10 cellular contexts compared by ENCODE assay signal in the genomic region with DNA sequence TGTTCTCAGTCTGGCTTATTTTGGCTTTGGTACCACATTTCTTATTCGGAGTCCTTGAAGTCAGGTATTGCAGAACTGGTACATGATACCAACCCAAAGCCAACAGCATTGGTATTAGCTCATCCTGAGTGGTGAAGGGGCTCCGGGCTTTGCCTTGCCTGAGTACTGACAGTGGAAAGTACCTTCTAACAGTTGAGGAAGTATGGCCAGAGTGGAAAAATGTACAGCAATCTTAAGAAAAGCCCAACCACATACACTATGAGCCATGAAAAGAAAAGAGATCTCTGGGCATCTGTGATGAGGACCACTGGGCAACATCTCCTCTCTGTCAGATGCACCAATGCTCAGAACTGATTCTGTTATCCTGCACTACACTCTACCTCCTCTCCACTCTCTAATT. TPM values are rescaled to one million over a fixed set of nuclear protein-coding genes. Genes with fewer than 3 reads are reported as not detected.
A peak's percentile ranks its signal among the peaks of the same experiment; 100 is the strongest.
DNase-seq lines count a peak whose midpoint lies in the region; ATAC-seq lines count a peak whose summit lies in the region.
"Had no signal": no experiment of that assay in that cellular context is flagged by ENCODE, and none has a peak within 500 bp of the region (broad histone marks: within the 10 kb centered on the region; RNA-seq: fewer than 3 reads in every experiment).

No MANE protein-coding gene starts in this region.

- no peaks in the 10 kb centered on the region for H3K9me3 Mint-ChIP-seq in activated T-cell treated with anti-CD3 and anti-CD28 coated beads, Interleukin-2, amount 50 U/mL, for 4 hours

- ATAC-seq in activated T-cell treated with anti-CD3 and anti-CD28 coated beads, Interleukin-2, amount 50 U/mL, for 4 hours, result peak; percentile 42 to 47
- ATAC-seq in HG02973 (IDR thresholded peaks at IDR 0.05; ENCODE audit: unreplicated experiment), result peak; percentile 33
- ATAC-seq in HG03571 (IDR thresholded peaks at IDR 0.05; ENCODE audit: unreplicated experiment), result no peak
- ATAC-seq in GM19467 (IDR thresholded peaks at IDR 0.05; ENCODE audit: unreplicated experiment), result no peak

- H3K4me1 Mint-ChIP-seq in activated T-cell treated with anti-CD3 and anti-CD28 coated beads, Interleukin-2, amount 50 U/mL, for 4 hours (ENCODE audit: low read depth), result peaks cover 97% of the 10 kb centered on the region

- H3K36me3 Mint-ChIP-seq in activated T-cell treated with anti-CD3 and anti-CD28 coated beads, Interleukin-2, amount 50 U/mL, for 4 hours (ENCODE audit: insufficient read depth), result peaks cover 48% of the 10 kb centered on the region

- peak overlapping the region; percentile 71 for H3K4me3 Mint-ChIP-seq in activated T-cell treated with anti-CD3 and anti-CD28 coated beads, Interleukin-2, amount 50 U/mL, for 4 hours

- H3K27me3 Mint-ChIP-seq in activated T-cell treated with anti-CD3 and anti-CD28 coated beads, Interleukin-2, amount 50 U/mL, for 4 hours (ENCODE audit: low read depth), result no peaks in the 10 kb centered on the region

- no peak for DNase-seq in activated T-cell treated with anti-CD3 and anti-CD28 coated beads, Interleukin-2, amount 50 U/mL, for 4 hours
- no peak for DNase-seq in activated T-cell treated with anti-CD3 and anti-CD28 coated beads, Interleukin-2, amount 50 U/mL, for 48 hours
- peak; percentile 39 for DNase-seq in T-helper 22 cell (ENCODE audit: low read depth)
- peak; percentile 16 for DNase-seq in stimulated activated naive CD4-positive, alpha-beta T cell treated with Interleukin-2 at 50 U/mL for 16 hours (lab: John Stamatoyannopoulos, UW)
- no peak for DNase-seq in NCI-H146 (lab: John Stamatoyannopoulos, UW)
- DNase-seq: activated CD4-positive, alpha-beta T cell treated with anti-CD3 and anti-CD28 coated beads for 48 hours had no signal

RNA-seq across cellular contexts. Expression of gene LCP1, which starts 8.3 kb away (rescaled TPM):
- 100 to 1,000 TPM; 617 to 663 (median 631) TPM for total RNA-seq in activated T-cell treated with anti-CD3 and anti-CD28 coated beads, Interleukin-2, amount 50 U/mL, for 4 hours
- total RNA-seq: osteocyte had no signal

RNA-seq across cellular contexts. Expression of gene LRRC63, which starts 38.1 kb away (rescaled TPM):
- under 1 TPM in 1 of 3 donors, not detected in 2; 0.16 TPM for total RNA-seq in activated T-cell treated with anti-CD3 and anti-CD28 coated beads, Interleukin-2, amount 50 U/mL, for 4 hours
- total RNA-seq: osteocyte had no signal

Comparison
In these comparisons a context has a peak if more than half of its experiments do, and no peak if none do; other contexts are left out.
1. ATAC-seq: peak in activated T-cell treated with anti-CD3 and anti-CD28 coated beads, Interleukin-2, amount 50 U/mL, for 4 hours (2 of 2) and HG02973 (single experiment); none in HG03571 (single experiment) and GM19467 (single experiment).
2. DNase-seq: peak in T-helper 22 cell (single experiment) and stimulated activated naive CD4-positive, alpha-beta T cell treated with Interleukin-2 at 50 U/mL for 16 hours (single experiment); none in activated T-cell treated with anti-CD3 and anti-CD28 coated beads, Interleukin-2, amount 50 U/mL, for 4 hours (single experiment), activated T-cell treated with anti-CD3 and anti-CD28 coated beads, Interleukin-2, amount 50 U/mL, for 48 hours (0 of 2) and NCI-H146 (single experiment).